Comparison of ENCODE assay signal across 15 cellular contexts in the genomic region with DNA sequence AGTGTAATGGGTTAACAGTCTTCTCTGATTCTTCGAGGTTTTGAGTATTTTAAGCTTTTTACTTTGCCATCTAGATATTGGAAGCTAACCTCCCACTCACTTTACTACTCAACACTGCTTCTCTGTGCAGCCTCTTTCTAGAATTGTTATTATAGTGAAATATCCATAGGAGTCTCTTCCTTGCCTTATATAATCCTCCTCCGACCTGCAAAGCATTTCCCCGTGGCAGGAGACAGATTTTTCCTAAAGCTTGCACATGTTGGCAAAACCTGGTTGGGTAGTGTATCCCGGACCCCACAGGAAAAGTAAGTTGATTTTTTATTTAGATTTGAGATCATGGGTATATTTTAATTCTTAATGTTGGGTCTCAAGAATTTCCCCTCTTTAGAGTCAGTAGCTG.
DNase-seq lines count a peak whose midpoint lies in the region; ATAC-seq and TF ChIP-seq lines count a peak whose summit lies in the region.
"Had no signal": no experiment of that assay in that cellular context is flagged by ENCODE, and none has a peak within 500 bp of the region (broad histone marks: within the 10 kb centered on the region; RNA-seq: fewer than 3 reads in every experiment).

No MANE protein-coding gene starts in this region.

- peak; percentile 25 for DNase-seq in inferior parietal cortex (ENCODE audit: extremely low spot score)
- DNase-seq in nephron progenitor cell = no peak
- peak; percentile 40 for DNase-seq in superior temporal gyrus (ENCODE audit: extremely low spot score)
- DNase-seq in AG20443 (ENCODE audit: low spot score) = no peak
- DNase-seq: 8988T; ACHN; AML-193; Caco-2; Calu3; CD4-positive, alpha-beta T cell; CD8-positive, alpha-beta T cell; DMS79 treated with DMSO at 0.1 percent for 48 hours; GF-D8 had no signal

- no peaks in the 10 kb centered on the region for H3K27me3 Mint-ChIP-seq in nephron progenitor cell (ENCODE audit: low read depth, poor library complexity)

- H3K9me3 Mint-ChIP-seq in nephron progenitor cell = peaks cover 8% of the 10 kb centered on the region
- H3K9me3 Mint-ChIP-seq: CD4-positive, alpha-beta T cell had no signal

- TF ChIP-seq CTCF in nephron progenitor cell (IDR thresholded peaks at IDR 0.05) = no peak

- H3K4me3 Mint-ChIP-seq in nephron progenitor cell = no peak overlapping the region
- H3K4me3 Mint-ChIP-seq: B cell; CD4-positive, alpha-beta T cell; CD8-positive, alpha-beta T cell had no signal

- H3K27ac Mint-ChIP-seq in nephron progenitor cell = peak overlapping the region; percentile 76
- H3K27ac Mint-ChIP-seq: B cell; CD4-positive, alpha-beta T cell; CD8-positive, alpha-beta T cell had no signal

- ATAC-seq in GM19455 (IDR thresholded peaks at IDR 0.05; ENCODE audit: unreplicated experiment) = no peak
- ATAC-seq: CD8-positive, alpha-beta T cell had no signal

- peaks cover 44% of the 10 kb centered on the region for H3K4me1 Mint-ChIP-seq in nephron progenitor cell
- H3K4me1 Mint-ChIP-seq: B cell had no signal

- no peaks in the 10 kb centered on the region for H3K36me3 Mint-ChIP-seq in nephron progenitor cell (ENCODE audit: low read depth)
- H3K36me3 Mint-ChIP-seq: CD8-positive, alpha-beta T cell had no signal

Comparison
In these comparisons a context has a peak if more than half of its experiments do, and no peak if none do; other contexts are left out.
1. DNase-seq: peak in inferior parietal cortex (single experiment) and superior temporal gyrus (single experiment); none in nephron progenitor cell (single experiment) and AG20443 (single experiment).